10 cellular contexts compared by ENCODE assay signal in the genomic region with DNA sequence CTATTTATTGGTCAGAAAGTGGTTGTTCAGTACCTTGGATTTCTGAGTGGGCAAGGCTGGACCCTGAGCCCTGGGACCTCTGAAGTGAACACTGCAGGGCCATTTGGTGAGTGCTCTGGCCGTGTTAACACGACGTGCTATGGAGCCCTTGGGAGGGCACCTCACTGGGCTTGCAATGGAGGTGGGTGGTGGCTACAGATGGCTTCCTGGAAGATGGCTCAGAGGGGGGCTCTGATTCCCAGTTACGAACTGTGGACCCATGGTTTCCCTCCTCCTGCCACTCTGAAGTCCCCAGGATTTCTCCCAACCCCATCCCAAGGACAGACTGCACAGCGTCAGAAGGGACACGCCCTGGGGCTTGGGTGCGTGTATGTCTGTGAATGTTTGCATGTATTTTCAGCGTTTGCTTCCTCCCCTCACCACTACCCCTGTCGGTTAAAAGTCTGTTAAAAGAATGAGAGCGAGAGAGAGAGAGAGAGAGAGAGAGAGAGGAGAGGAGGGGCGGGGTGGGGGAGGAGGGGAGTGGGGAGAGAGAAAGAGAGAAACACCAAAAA. TPM values are rescaled to one million over a fixed set of nuclear protein-coding genes. Genes with fewer than 3 reads are reported as not detected.
DNase-seq lines count a peak whose midpoint lies in the region; ATAC-seq and TF ChIP-seq lines count a peak whose summit lies in the region.
"Had no signal": no experiment of that assay in that cellular context is flagged by ENCODE, and none has a peak within 500 bp of the region (broad histone marks: within the 10 kb centered on the region; RNA-seq: fewer than 3 reads in every experiment).

No MANE protein-coding gene starts in this region.

- no peak overlapping the region for H2BK5ac ChIP-seq in trophoblast cell (ENCODE audit: low read depth, low read length, poor library complexity)

- no peak overlapping the region for H2AK5ac ChIP-seq in trophoblast cell (ENCODE audit: low read length)

- no peak overlapping the region for H2BK120ac ChIP-seq in trophoblast cell (ENCODE audit: insufficient read depth, low read length, poor library complexity)

- H3K4me1 Mint-ChIP-seq in chondrocyte (ENCODE audit: low read depth): peaks cover 7% of the 10 kb centered on the region

- no peaks in the 10 kb centered on the region for H3K36me3 Mint-ChIP-seq in chondrocyte (ENCODE audit: low read depth)

- peaks cover 3% of the 10 kb centered on the region for H3K79me1 ChIP-seq in trophoblast cell (ENCODE audit: low read length)

- H3K27ac ChIP-seq in trophoblast cell (ENCODE audit: low read depth, low read length): no peak overlapping the region
- no peak overlapping the region for H3K27ac ChIP-seq in RWPE1

- H4K8ac ChIP-seq in trophoblast cell (ENCODE audit: low read depth, low read length): no peak overlapping the region

- no peak overlapping the region for H3K9ac ChIP-seq in trophoblast cell (ENCODE audit: low read length)

- H3K27me3 ChIP-seq in trophoblast cell (ENCODE audit: insufficient read depth, low read length): no peaks in the 10 kb centered on the region

- POLR2A ChIA-PET in RWPE1 (lab: Yijun Ruan, JAX; ENCODE audit: low non-redundant PET): no interaction called here

- H3K36me3 ChIP-seq in trophoblast cell (ENCODE audit: control insufficient read depth in 1 of 2, insufficient read depth in 2 of 2, low read length in 2 of 2): no peaks in the 10 kb centered on the region

- no peak overlapping the region for H3K18ac ChIP-seq in trophoblast cell (ENCODE audit: low read length)

- no peak overlapping the region for H3K27ac Mint-ChIP-seq in chondrocyte (ENCODE audit: unreplicated experiment)

- peaks cover 10 to 15% of the 10 kb centered on the region in 2 experiments for H3K4me1 ChIP-seq in trophoblast cell (ENCODE audit: control insufficient read depth in 1 of 2, insufficient read depth in 2 of 2, low read length in 2 of 2)

- H3K4me3 ChIP-seq in trophoblast cell (ENCODE audit: low read depth, low read length): no peak overlapping the region

- no CpG with 5 or more reads among the region's 11 CpGs for WGBS in trophoblast cell (ENCODE audit: extremely low coverage, insufficient coverage, insufficient read length)

- H2AFZ ChIP-seq in trophoblast cell (ENCODE audit: insufficient read depth, low read length, poor library complexity): no peak overlapping the region

- no peak overlapping the region for H2BK12ac ChIP-seq in trophoblast cell (ENCODE audit: low read length)

- no peak overlapping the region for H3K23ac ChIP-seq in trophoblast cell (ENCODE audit: low read length)

- peak; percentile 72 for TF ChIP-seq POLR2A in Raji (IDR thresholded peaks at IDR 0.05; ENCODE audit: insufficient read depth, low read depth, low read length)

- DNase-seq in trophoblast cell: peak in 1 of 2 donors; percentile 32
- DNase-seq in NCI-H510A treated with DMSO at 0.1 percent for 48 hours (lab: John Stamatoyannopoulos, UW): no peak
- DNase-seq in retina: no peak
- DNase-seq in chondrocyte (ENCODE audit: low spot score): no peak
- DNase-seq in RWPE1 (ENCODE audit: low spot score): no peak
- DNase-seq: aorta, Kasumi-1 had no signal

- H3K9me3 ChIP-seq in trophoblast cell (ENCODE audit: insufficient read depth, low read depth, low read length): no peaks in the 10 kb centered on the region

- H3K9me3 Mint-ChIP-seq in chondrocyte (ENCODE audit: low read depth): no peaks in the 10 kb centered on the region

- TF ChIP-seq CTCF in chondrocyte (IDR thresholded peaks at IDR 0.05) (no peak), RWPE1 (conservative IDR thresholded peaks at IDR 0.05; ENCODE audit: low read depth) (no peak)

- ATAC-seq in GM19023 (IDR thresholded peaks at IDR 0.05; ENCODE audit: unreplicated experiment) (peak; percentile 39), HG02763 (IDR thresholded peaks at IDR 0.05; ENCODE audit: unreplicated experiment) (peak; percentile 34)

- CTCF ChIA-PET in RWPE1 (lab: Yijun Ruan, JAX): no interaction called here

- H4K91ac ChIP-seq in trophoblast cell (ENCODE audit: low read depth, low read length): peak overlapping the region; percentile 10

- H3K4me3 Mint-ChIP-seq in chondrocyte (ENCODE audit: unreplicated experiment): no peak overlapping the region

- H3K79me2 ChIP-seq in trophoblast cell (ENCODE audit: control insufficient read depth, insufficient read depth, low read length, poor library complexity): no peaks in the 10 kb centered on the region

- H4K12ac ChIP-seq in trophoblast cell (ENCODE audit: low read depth, low read length): no peak overlapping the region

- peaks cover 3% of the 10 kb centered on the region for H3K27me3 Mint-ChIP-seq in chondrocyte (ENCODE audit: low read depth)

- H3K4me2 ChIP-seq in trophoblast cell (ENCODE audit: low read length): no peak overlapping the region

- H3K4ac ChIP-seq in trophoblast cell (ENCODE audit: low read depth, low read length): no peak overlapping the region

- H3K14ac ChIP-seq in trophoblast cell (ENCODE audit: low read length): no peak overlapping the region

RNA-seq across cellular contexts. Expression of gene RHOH, which starts 3.7 kb away (rescaled TPM):
- polyA plus RNA-seq in trophoblast cell (2013): 0.15 and 0.22 TPM in 2 replicates
- not detected in 3 replicates for total RNA-seq in chondrocyte
